In the genomic region with DNA sequence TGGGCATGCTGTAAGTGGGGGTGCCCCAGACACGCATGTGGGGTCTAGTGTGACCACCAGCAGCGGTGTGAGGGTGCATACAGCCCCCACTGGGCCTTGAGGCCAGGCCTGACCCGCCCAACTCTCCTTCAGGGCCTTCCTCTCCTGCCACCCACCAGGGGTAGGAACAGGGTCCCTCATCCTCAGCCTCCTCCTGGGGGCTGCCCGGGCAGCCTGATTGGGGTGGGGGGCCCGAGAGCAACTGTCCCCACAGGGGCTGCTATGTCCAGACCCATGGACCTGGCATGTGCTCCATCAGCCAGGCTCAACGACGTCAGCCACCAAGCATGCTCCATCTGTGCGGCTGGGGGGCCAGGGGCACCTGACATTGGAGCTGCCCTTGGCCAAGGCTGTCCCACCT, we compare ENCODE assay signal across 1 cellular context.
TF ChIP-seq lines count a peak whose summit lies in the region.

No MANE protein-coding gene starts in this region.

TF ChIP-seq in GM23338, 12 proteins besides CTCF, POLR2A, EP300 and RAD21 (continued from another document):
- TF ChIP-seq, protein P1, sequence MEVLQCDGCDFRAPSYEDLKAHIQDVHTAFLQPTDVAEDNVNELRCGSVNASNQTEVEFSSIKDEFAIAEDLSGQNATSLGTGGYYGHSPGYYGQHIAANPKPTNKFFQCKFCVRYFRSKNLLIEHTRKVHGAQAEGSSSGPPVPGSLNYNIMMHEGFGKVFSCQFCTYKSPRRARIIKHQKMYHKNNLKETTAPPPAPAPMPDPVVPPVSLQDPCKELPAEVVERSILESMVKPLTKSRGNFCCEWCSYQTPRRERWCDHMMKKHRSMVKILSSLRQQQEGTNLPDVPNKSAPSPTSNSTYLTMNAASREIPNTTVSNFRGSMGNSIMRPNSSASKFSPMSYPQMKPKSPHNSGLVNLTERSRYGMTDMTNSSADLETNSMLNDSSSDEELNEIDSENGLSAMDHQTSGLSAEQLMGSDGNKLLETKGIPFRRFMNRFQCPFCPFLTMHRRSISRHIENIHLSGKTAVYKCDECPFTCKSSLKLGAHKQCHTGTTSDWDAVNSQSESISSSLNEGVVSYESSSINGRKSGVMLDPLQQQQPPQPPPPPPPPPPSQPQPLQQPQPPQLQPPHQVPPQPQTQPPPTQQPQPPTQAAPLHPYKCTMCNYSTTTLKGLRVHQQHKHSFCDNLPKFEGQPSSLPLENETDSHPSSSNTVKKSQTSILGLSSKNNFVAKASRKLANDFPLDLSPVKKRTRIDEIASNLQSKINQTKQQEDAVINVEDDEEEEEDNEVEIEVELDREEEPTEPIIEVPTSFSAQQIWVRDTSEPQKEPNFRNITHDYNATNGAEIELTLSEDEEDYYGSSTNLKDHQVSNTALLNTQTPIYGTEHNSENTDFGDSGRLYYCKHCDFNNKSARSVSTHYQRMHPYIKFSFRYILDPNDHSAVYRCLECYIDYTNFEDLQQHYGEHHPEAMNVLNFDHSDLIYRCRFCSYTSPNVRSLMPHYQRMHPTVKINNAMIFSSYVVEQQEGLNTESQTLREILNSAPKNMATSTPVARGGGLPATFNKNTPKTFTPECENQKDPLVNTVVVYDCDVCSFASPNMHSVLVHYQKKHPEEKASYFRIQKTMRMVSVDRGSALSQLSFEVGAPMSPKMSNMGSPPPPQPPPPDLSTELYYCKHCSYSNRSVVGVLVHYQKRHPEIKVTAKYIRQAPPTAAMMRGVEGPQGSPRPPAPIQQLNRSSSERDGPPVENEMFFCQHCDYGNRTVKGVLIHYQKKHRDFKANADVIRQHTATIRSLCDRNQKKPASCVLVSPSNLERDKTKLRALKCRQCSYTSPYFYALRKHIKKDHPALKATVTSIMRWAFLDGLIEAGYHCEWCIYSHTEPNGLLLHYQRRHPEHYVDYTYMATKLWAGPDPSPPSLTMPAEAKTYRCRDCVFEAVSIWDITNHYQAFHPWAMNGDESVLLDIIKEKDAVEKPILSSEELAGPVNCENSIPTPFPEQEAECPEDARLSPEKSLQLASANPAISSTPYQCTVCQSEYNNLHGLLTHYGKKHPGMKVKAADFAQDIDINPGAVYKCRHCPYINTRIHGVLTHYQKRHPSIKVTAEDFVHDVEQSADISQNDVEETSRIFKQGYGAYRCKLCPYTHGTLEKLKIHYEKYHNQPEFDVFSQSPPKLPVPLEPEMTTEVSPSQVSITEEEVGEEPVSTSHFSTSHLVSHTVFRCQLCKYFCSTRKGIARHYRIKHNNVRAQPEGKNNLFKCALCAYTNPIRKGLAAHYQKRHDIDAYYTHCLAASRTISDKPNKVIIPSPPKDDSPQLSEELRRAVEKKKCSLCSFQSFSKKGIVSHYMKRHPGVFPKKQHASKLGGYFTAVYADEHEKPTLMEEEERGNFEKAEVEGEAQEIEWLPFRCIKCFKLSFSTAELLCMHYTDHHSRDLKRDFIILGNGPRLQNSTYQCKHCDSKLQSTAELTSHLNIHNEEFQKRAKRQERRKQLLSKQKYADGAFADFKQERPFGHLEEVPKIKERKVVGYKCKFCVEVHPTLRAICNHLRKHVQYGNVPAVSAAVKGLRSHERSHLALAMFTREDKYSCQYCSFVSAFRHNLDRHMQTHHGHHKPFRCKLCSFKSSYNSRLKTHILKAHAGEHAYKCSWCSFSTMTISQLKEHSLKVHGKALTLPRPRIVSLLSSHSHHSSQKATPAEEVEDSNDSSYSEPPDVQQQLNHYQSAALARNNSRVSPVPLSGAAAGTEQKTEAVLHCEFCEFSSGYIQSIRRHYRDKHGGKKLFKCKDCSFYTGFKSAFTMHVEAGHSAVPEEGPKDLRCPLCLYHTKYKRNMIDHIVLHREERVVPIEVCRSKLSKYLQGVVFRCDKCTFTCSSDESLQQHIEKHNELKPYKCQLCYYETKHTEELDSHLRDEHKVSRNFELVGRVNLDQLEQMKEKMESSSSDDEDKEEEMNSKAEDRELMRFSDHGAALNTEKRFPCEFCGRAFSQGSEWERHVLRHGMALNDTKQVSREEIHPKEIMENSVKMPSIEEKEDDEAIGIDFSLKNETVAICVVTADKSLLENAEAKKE (CRISPR knock-in tag; IDR thresholded peaks at IDR 0.05): no peak
- no peak for TF ChIP-seq EZH2 (IDR thresholded peaks at IDR 0.05; ENCODE audit: low read depth, unreplicated experiment)
- TF ChIP-seq, protein P2, sequence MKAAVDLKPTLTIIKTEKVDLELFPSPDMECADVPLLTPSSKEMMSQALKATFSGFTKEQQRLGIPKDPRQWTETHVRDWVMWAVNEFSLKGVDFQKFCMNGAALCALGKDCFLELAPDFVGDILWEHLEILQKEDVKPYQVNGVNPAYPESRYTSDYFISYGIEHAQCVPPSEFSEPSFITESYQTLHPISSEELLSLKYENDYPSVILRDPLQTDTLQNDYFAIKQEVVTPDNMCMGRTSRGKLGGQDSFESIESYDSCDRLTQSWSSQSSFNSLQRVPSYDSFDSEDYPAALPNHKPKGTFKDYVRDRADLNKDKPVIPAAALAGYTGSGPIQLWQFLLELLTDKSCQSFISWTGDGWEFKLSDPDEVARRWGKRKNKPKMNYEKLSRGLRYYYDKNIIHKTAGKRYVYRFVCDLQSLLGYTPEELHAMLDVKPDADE (IDR thresholded peaks at IDR 0.05): no peak
- no peak for TF ChIP-seq ZNF114 (CRISPR knock-in tag; IDR thresholded peaks at IDR 0.05)
- no peak for TF ChIP-seq ZNF331 (CRISPR knock-in tag; IDR thresholded peaks at IDR 0.05; ENCODE audit: low read depth)
